22 cellular contexts compared by ENCODE assay signal in the genomic region with DNA sequence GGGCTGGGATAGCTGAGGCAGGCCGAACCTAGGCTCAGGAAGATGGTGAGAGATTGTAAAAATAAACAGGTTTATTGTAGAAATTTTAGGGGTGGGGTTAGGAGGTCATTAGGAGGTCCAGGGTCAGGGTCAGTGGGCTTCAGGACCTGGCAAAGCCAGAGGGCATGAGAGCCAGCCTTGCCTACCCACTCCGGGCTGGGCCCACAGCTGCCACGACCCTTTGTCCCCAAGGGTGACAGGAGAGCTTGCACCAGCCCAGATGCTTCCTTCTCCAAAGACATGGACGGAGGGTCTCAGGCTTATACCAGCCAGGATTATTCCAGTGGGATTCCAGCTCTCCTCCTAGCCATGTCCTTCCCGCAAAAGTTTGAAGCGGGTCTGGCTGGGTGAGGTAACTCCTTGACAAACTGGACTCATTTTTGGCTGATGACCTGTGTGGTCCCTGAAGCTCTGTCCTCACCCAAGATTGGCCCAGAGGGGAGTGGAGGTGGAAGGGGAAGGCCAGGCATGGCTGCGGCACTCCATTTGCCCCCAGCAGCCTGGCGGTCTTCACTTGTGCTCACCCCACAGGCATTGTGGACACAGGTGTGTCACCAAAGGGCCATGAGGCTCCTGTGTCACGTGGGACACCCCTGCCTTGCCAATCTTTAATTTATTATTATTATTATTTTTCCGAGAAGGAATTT. TPM values are rescaled to one million over a fixed set of nuclear protein-coding genes. Genes with fewer than 3 reads are reported as not detected.
"Had no signal": no experiment of that assay in that cellular context is flagged by ENCODE, and none has a peak within 500 bp of the region (broad histone marks: within the 10 kb centered on the region; RNA-seq: fewer than 3 reads in every experiment).

No MANE protein-coding gene starts in this region.

- H3K36me3 ChIP-seq: right atrium auricular region, stomach had no signal

- H3K4me3 ChIP-seq: right atrium auricular region, stomach, testis had no signal

- H3K27me3 ChIP-seq: right atrium auricular region, stomach, testis had no signal

- ATAC-seq: activated CD4-positive, alpha-beta T cell treated with anti-CD3 and anti-CD28 coated beads for 36 hours had no signal

- H3K9me3 ChIP-seq: right atrium auricular region, stomach, testis had no signal

- DNase-seq: activated CD4-positive, alpha-beta T cell treated with anti-CD3 and anti-CD28 coated beads for 36 hours; activated CD4-positive, alpha-beta T cell treated with anti-CD3 and anti-CD28 coated beads, Interleukin-2, amount 50 U/mL, for 48 hours; activated gamma-delta T cell treated with Interleukin-2 at 50 U/mL for 16 hours; activated naive CD8-positive, alpha-beta T cell treated with anti-CD3 and anti-CD28 coated beads for 36 hours; amniotic stem cell; foreskin fibroblast; glutamatergic neuron; hippocampal formation; islet precursor cell; small intestine; stimulated activated CD4-positive, alpha-beta T cell treated with anti-CD3 and anti-CD28 coated beads, Interleukin-15, amount 100 ng/mL, for 24 hours; stimulated activated CD4-positive, alpha-beta T cell treated with anti-CD3 and anti-CD28 coated beads, Interleukin-4, amount 100 ng/mL, for 1 hour; stomach; testis had no signal

- H3K27ac ChIP-seq: epithelial cell of prostate, testis had no signal

RNA-seq across cellular contexts. Expression of a gene that starts 23.8 kb away (rescaled TPM):
- total RNA-seq: activated CD4-positive, alpha-beta T cell treated with anti-CD3 and anti-CD28 coated beads for 36 hours; activated naive CD8-positive, alpha-beta T cell treated with anti-CD3 and anti-CD28 coated beads for 36 hours had no signal

RNA-seq across cellular contexts. Expression of a gene that starts 35.8 kb away (rescaled TPM):
- total RNA-seq: dermis microvascular lymphatic vessel endothelial cell, lung microvascular endothelial cell, osteoblast, progenitor cell of endocrine pancreas, urinary bladder had no signal
- polyA plus RNA-seq: neural cell had no signal
